In the genomic region with DNA sequence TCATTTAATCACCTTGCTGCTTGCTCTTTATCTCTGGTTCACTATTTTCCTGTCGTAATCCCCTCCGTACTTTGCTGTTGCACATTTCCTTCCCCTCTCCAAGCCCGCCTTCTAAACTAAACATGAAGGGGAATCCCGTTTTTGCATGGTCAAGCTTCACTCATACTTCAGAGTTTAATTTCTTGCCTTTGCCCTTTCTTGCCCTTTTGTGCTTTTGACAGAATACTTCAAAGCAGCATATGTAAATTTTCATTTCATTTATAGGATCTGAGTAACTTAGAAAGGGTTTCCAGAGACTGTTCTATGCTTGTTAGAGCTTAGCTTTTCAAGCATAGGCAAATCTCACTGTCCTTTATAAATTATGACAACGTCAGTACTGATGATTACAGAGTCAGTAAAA, we compare ENCODE assay signal across 13 cellular contexts. TPM values are rescaled to one million over a fixed set of nuclear protein-coding genes. Genes with fewer than 3 reads are reported as not detected.
DNase-seq lines count a peak whose midpoint lies in the region; ATAC-seq and TF ChIP-seq lines count a peak whose summit lies in the region.
"Had no signal": no experiment of that assay in that cellular context is flagged by ENCODE, and none has a peak within 500 bp of the region (broad histone marks: within the 10 kb centered on the region; RNA-seq: fewer than 3 reads in every experiment).

No MANE protein-coding gene starts in this region.

- H3K27me3 ChIP-seq in DOHH2 (ENCODE audit: control insufficient read depth, low read length) = no peaks in the 10 kb centered on the region
- no peaks in the 10 kb centered on the region for H3K27me3 ChIP-seq in aorta (ENCODE audit: control insufficient read depth in 1 of 2, insufficient read depth in 2 of 2, low read length in 1 of 2)

- intact Hi-C loops in aorta (cut with DNase I) = loop anchor here in 1 of 2 donors (10.0 kb wide), 1 partner anchor 175 kb away; no protein-coding TSS in a partner anchor

- in situ Hi-C loops in ACHN (cut with HindIII; ENCODE audit: low pct_ligation_motif_present, low pct_unique_long_range_greater_than_20kb, low sequenced_read_pairs) = no loop called here

- ATAC-seq in GM19395 (IDR thresholded peaks at IDR 0.05; ENCODE audit: unreplicated experiment) (peak; percentile 67), HG03159 (IDR thresholded peaks at IDR 0.05; ENCODE audit: unreplicated experiment) (peak; percentile 63), aorta (ENCODE audit: low FRiP score) (no peak)

- peak overlapping the region; percentile 20; the same call in 1 of the 2 replicates for H3K4me3 ChIP-seq in DOHH2 (ENCODE audit: low read length)
- no peak overlapping the region for H3K4me3 ChIP-seq in cardiac fibroblast (replicated peaks in 1 of 2; ENCODE audit: low read depth in 2 of 2, low read length in 2 of 2)
- no peak overlapping the region for H3K4me3 ChIP-seq in aorta (ENCODE audit: low read length in 2 of 2)
- H3K4me3 ChIP-seq: lung had no signal

- WGBS in aorta, 2 donors = 45 to 47% methylated on average over 5 of the region's 5 CpGs

- H3K27ac ChIP-seq in DOHH2 (ENCODE audit: low read depth, low read length) = peak overlapping the region; percentile 13; the same call in 1 of the 2 replicates
- H3K27ac ChIP-seq in aorta (ENCODE audit: low read depth in 1 of 2, low read length in 2 of 2) = no peak overlapping the region
- H3K27ac ChIP-seq: WERI-Rb-1 had no signal

- H3K36me3 ChIP-seq in DOHH2 (ENCODE audit: control insufficient read depth, low read length) (no peaks in the 10 kb centered on the region; the same call in none of the 2 replicates), aorta (ENCODE audit: control insufficient read depth in 1 of 2, insufficient read depth in 2 of 2, low read length in 1 of 2) (no peaks in the 10 kb centered on the region)
- H3K36me3 ChIP-seq: WERI-Rb-1 had no signal

- H3K4me2 ChIP-seq in DOHH2 (ENCODE audit: low read length) = peak overlapping the region; percentile 48

- no peaks in the 10 kb centered on the region for H3K79me2 ChIP-seq in DOHH2 (ENCODE audit: control insufficient read depth, low read length)

- H3K4me1 ChIP-seq in DOHH2 (ENCODE audit: control insufficient read depth, low read length) (peaks cover 20% of the 10 kb centered on the region), aorta (ENCODE audit: control insufficient read depth in 1 of 2, insufficient read depth in 2 of 2, low read length in 2 of 2) (no peaks in the 10 kb centered on the region)

- no peaks in the 10 kb centered on the region for H4K20me1 ChIP-seq in DOHH2 (ENCODE audit: control insufficient read depth, insufficient read depth, low read depth, low read length)

- peaks cover 8% of the 10 kb centered on the region; the same call in 1 of the 2 replicates for H3F3A ChIP-seq in DOHH2 (ENCODE audit: control insufficient read depth, insufficient read depth)

- no peak for TF ChIP-seq CTCF in DOHH2 (IDR thresholded peaks at IDR 0.05; ENCODE audit: low read depth, low read length, poor library complexity, severe bottlenecking)
- no peak for TF ChIP-seq CTCF in cardiac fibroblast (IDR thresholded peaks at IDR 0.05; ENCODE audit: low read depth, low read length)

- H3K9me2 ChIP-seq in DOHH2 (replicated peaks; ENCODE audit: control insufficient read depth, low read length) = no peaks in the 10 kb centered on the region

- DNase-seq in cardiac fibroblast (ENCODE audit: low read depth in 2 of 2) = peak; percentile 14 to 47
- DNase-seq in DMS53 treated with DMSO at 0.1 percent for 48 hours (lab: John Stamatoyannopoulos, UW; ENCODE audit: unreplicated experiment) = no peak
- no peak for DNase-seq in aorta
- DNase-seq in ACHN = no peak
- no peak for DNase-seq in activated CD4-positive, CD25-positive, alpha-beta regulatory T cell treated with anti-CD3 and anti-CD28 coated beads, Interleukin-2, amount 50 U/mL, for 72 hours
- DNase-seq: NCI-H82, WERI-Rb-1 had no signal

- H3K9me3 ChIP-seq in DOHH2 (ENCODE audit: control insufficient read depth, insufficient read depth, low read length) = no peaks in the 10 kb centered on the region
- no peaks in the 10 kb centered on the region for H3K9me3 ChIP-seq in aorta (ENCODE audit: control insufficient read depth, low read length)

RNA-seq across cellular contexts. Expression of a gene that starts 27.7 kb away (rescaled TPM):
- under 1 TPM in 1 of 2 donors, not detected in 1; 0.78 TPM for total RNA-seq in aorta
- not detected for polyA plus RNA-seq in aorta
- total RNA-seq: activated naive CD4-positive, alpha-beta T cell treated with anti-CD3 and anti-CD28 coated beads, Interleukin-2, amount 50 U/mL, for 72 hours; lung had no signal
- polyA plus RNA-seq: esophagus, lung had no signal

RNA-seq across cellular contexts. Expression of a gene that starts 28.0 kb away (rescaled TPM):
- total RNA-seq in aorta = 10 to 100 TPM; 10.9 to 11.4 TPM
- polyA plus RNA-seq in aorta = 10 to 100 TPM; 10.1 to 27.0 TPM

RNA-seq across cellular contexts. Expression of a gene that starts 28.1 kb away (rescaled TPM):
- total RNA-seq in aorta = 10 to 100 TPM; 26.3 to 30.5 TPM
- 10 to 100 TPM; 17.7 to 29.2 TPM for polyA plus RNA-seq in aorta

RNA-seq across cellular contexts. Expression of a gene that starts 38.4 kb away (rescaled TPM):
- 1 to 10 TPM; 6.9 to 7.7 TPM for total RNA-seq in aorta
- polyA plus RNA-seq in aorta = 1 to 10 TPM; 2.6 to 3.0 TPM

Comparison
In these comparisons a context has a peak if more than half of its experiments do, and no peak if none do; other contexts are left out.
1. DNase-seq: peak in cardiac fibroblast (2 of 2); none in DMS53 treated with DMSO at 0.1 percent for 48 hours (single experiment), aorta (0 of 2), ACHN (single experiment) and activated CD4-positive, CD25-positive, alpha-beta regulatory T cell treated with anti-CD3 and anti-CD28 coated beads, Interleukin-2, amount 50 U/mL, for 72 hours (single experiment).